Comparison of ENCODE assay signal across 18 cellular contexts in genomic region chr17:76219670-76220383, GRCh38. TPM values are rescaled to one million over a fixed set of nuclear protein-coding genes. Genes with fewer than 3 reads are reported as not detected.
DNase-seq lines count a peak whose midpoint lies in the region; ATAC-seq and TF ChIP-seq lines count a peak whose summit lies in the region.
"Had no signal": no experiment of that assay in that cellular context is flagged by ENCODE, and none has a peak within 500 bp of the region (broad histone marks: within the 10 kb centered on the region; RNA-seq: fewer than 3 reads in every experiment).

No MANE protein-coding gene starts in this region.

- POLR2A ChIA-PET in activated CD4-positive, alpha-beta memory T cell treated with anti-CD3 and anti-CD28 coated beads for 36 hours (lab: Charles Lee), result interaction anchor here (1.2 to 1.4 kb wide), 2 partner anchors 12 to 28 kb away, joined by 5 read pairs; no protein-coding TSS in a partner anchor
- POLR2A ChIA-PET in activated CD4-positive, alpha-beta memory T cell treated with anti-CD3 and anti-CD28 coated beads, Interleukin-2, amount 10 ng/mL, durations not matched to agents 7 days and 5 days (lab: Charles Lee), result interaction anchor here (0.6 to 1.8 kb wide), 4 partner anchors 14 to 266 kb away, joined by 3 to 5 read pairs (median 4); no protein-coding TSS in a partner anchor

- H3K4me1 ChIP-seq in left ventricle myocardium inferior, result no peaks in the 10 kb centered on the region

- H3K4me3 Mint-ChIP-seq in activated CD4-positive, alpha-beta memory T cell treated with anti-CD3 and anti-CD28 coated beads for 36 hours, result no peak overlapping the region
- H3K4me3 Mint-ChIP-seq in activated CD4-positive, alpha-beta memory T cell treated with anti-CD3 and anti-CD28 coated beads, Interleukin-2, amount 10 ng/mL, durations not matched to agents 7 days and 5 days, result no peak overlapping the region
- no peak overlapping the region for H3K4me3 Mint-ChIP-seq in activated T-helper 2 cell treated with anti-CD3 and anti-CD28 coated beads, Interferon-gamma antibody, Interleukin-2, Interleukin-4, amounts not matched to agents 10 μg/mL and 5 μg/mL and 100 μg/mL, durations not matched to agents 14 hours and 24 hours and 36 hours (ENCODE audit: low read depth)
- no peak overlapping the region for H3K4me3 Mint-ChIP-seq in osteocyte (ENCODE audit: unreplicated experiment)

- H3K4me1 Mint-ChIP-seq in activated CD4-positive, alpha-beta memory T cell treated with anti-CD3 and anti-CD28 coated beads for 36 hours (ENCODE audit: low read depth), result peaks cover 31% of the 10 kb centered on the region
- peaks cover 31% of the 10 kb centered on the region for H3K4me1 Mint-ChIP-seq in activated CD4-positive, alpha-beta memory T cell treated with anti-CD3 and anti-CD28 coated beads, Interleukin-2, amount 10 ng/mL, durations not matched to agents 7 days and 5 days
- peaks cover 26% of the 10 kb centered on the region for H3K4me1 Mint-ChIP-seq in activated T-helper 2 cell treated with anti-CD3 and anti-CD28 coated beads, Interferon-gamma antibody, Interleukin-2, Interleukin-4, amounts not matched to agents 10 μg/mL and 5 μg/mL and 100 μg/mL, durations not matched to agents 14 hours and 24 hours and 36 hours (ENCODE audit: low read depth)
- H3K4me1 Mint-ChIP-seq in osteocyte (ENCODE audit: unreplicated experiment), result no peaks in the 10 kb centered on the region

- H3K36me3 Mint-ChIP-seq in activated CD4-positive, alpha-beta memory T cell treated with anti-CD3 and anti-CD28 coated beads for 36 hours, result no peaks in the 10 kb centered on the region
- H3K36me3 Mint-ChIP-seq in activated CD4-positive, alpha-beta memory T cell treated with anti-CD3 and anti-CD28 coated beads, Interleukin-2, amount 10 ng/mL, durations not matched to agents 7 days and 5 days (ENCODE audit: low read depth), result peaks cover 21% of the 10 kb centered on the region
- peaks cover 20% of the 10 kb centered on the region for H3K36me3 Mint-ChIP-seq in activated T-helper 2 cell treated with anti-CD3 and anti-CD28 coated beads, Interferon-gamma antibody, Interleukin-2, Interleukin-4, amounts not matched to agents 10 μg/mL and 5 μg/mL and 100 μg/mL, durations not matched to agents 14 hours and 24 hours and 36 hours (ENCODE audit: low read depth)
- H3K36me3 Mint-ChIP-seq in osteocyte (ENCODE audit: unreplicated experiment), result no peaks in the 10 kb centered on the region

- H3K27ac Mint-ChIP-seq in activated CD4-positive, alpha-beta memory T cell treated with anti-CD3 and anti-CD28 coated beads for 36 hours, result peak overlapping the region; percentile 68
- no peak overlapping the region for H3K27ac Mint-ChIP-seq in activated CD4-positive, alpha-beta memory T cell treated with anti-CD3 and anti-CD28 coated beads, Interleukin-2, amount 10 ng/mL, durations not matched to agents 7 days and 5 days
- peak overlapping the region; percentile 6 for H3K27ac Mint-ChIP-seq in activated T-helper 2 cell treated with anti-CD3 and anti-CD28 coated beads, Interferon-gamma antibody, Interleukin-2, Interleukin-4, amounts not matched to agents 10 μg/mL and 5 μg/mL and 100 μg/mL, durations not matched to agents 14 hours and 24 hours and 36 hours
- no peak overlapping the region for H3K27ac Mint-ChIP-seq in osteocyte (ENCODE audit: unreplicated experiment)

- CTCF ChIA-PET in activated CD4-positive, alpha-beta memory T cell treated with anti-CD3 and anti-CD28 coated beads for 36 hours (lab: Charles Lee), result interaction anchor here (1.0 kb wide), 1 partner anchor 14 kb away, joined by 3 read pairs; no protein-coding TSS in a partner anchor
- CTCF ChIA-PET in activated CD4-positive, alpha-beta memory T cell treated with anti-CD3 and anti-CD28 coated beads, Interleukin-2, amount 10 ng/mL, durations not matched to agents 7 days and 5 days (lab: Charles Lee), result interaction anchor here (1.7 kb wide), 1 partner anchor 19 kb away, joined by 5 read pairs; no protein-coding TSS in a partner anchor

- TF ChIP-seq CTCF in left ventricle myocardium inferior (IDR thresholded peaks at IDR 0.05; ENCODE audit: borderline replicate concordance), result no peak
- no peak for TF ChIP-seq CTCF in osteocyte (IDR thresholded peaks at IDR 0.05)

- ATAC-seq in left cardiac atrium (no peak), GM21786 (IDR thresholded peaks at IDR 0.05; ENCODE audit: unreplicated experiment) (no peak)

- H3K27ac ChIP-seq in left ventricle myocardium inferior (replicated peaks), result peak overlapping the region; percentile 45
- H3K27ac ChIP-seq: C4-2B, RWPE1 had no signal

- H3K9me3 Mint-ChIP-seq in activated CD4-positive, alpha-beta memory T cell treated with anti-CD3 and anti-CD28 coated beads for 36 hours, result no peaks in the 10 kb centered on the region
- H3K9me3 Mint-ChIP-seq in activated CD4-positive, alpha-beta memory T cell treated with anti-CD3 and anti-CD28 coated beads, Interleukin-2, amount 10 ng/mL, durations not matched to agents 7 days and 5 days, result no peaks in the 10 kb centered on the region
- H3K9me3 Mint-ChIP-seq in activated T-helper 2 cell treated with anti-CD3 and anti-CD28 coated beads, Interferon-gamma antibody, Interleukin-2, Interleukin-4, amounts not matched to agents 10 μg/mL and 5 μg/mL and 100 μg/mL, durations not matched to agents 14 hours and 24 hours and 36 hours, result no peaks in the 10 kb centered on the region
- no peaks in the 10 kb centered on the region for H3K9me3 Mint-ChIP-seq in osteocyte (ENCODE audit: unreplicated experiment)

- intact Hi-C loops in activated CD4-positive, alpha-beta memory T cell treated with anti-CD3 and anti-CD28 coated beads for 36 hours (cut with micrococcal nuclease), result loop anchor here (2.0 kb wide), 1 partner anchor 21 kb away; no protein-coding TSS in a partner anchor
- intact Hi-C loops in left ventricle myocardium inferior (cut with micrococcal nuclease) (no loop called here), left cardiac atrium (cut with DNase I) (no loop called here)
- intact Hi-C loops in activated T-helper 2 cell treated with anti-CD3 and anti-CD28 coated beads, Interferon-gamma antibody, Interleukin-2, Interleukin-4, amounts not matched to agents 10 μg/mL and 5 μg/mL and 100 μg/mL, durations not matched to agents 14 hours and 24 hours and 36 hours (cut with micrococcal nuclease), result no loop called here

- no peaks in the 10 kb centered on the region for H3K9me3 ChIP-seq in left ventricle myocardium inferior (replicated peaks)

- DNase-seq in activated CD4-positive, alpha-beta memory T cell treated with anti-CD3 and anti-CD28 coated beads for 36 hours, result no peak
- no peak for DNase-seq in activated CD4-positive, alpha-beta memory T cell treated with anti-CD3 and anti-CD28 coated beads, Interleukin-2, amount 10 ng/mL, durations not matched to agents 7 days and 5 days
- DNase-seq in left ventricle myocardium inferior, result no peak
- no peak for DNase-seq in left cardiac atrium
- no peak for DNase-seq in activated T-helper 2 cell treated with anti-CD3 and anti-CD28 coated beads, Interferon-gamma antibody, Interleukin-2, Interleukin-4, amounts not matched to agents 10 μg/mL and 5 μg/mL and 100 μg/mL, durations not matched to agents 14 hours and 24 hours and 36 hours (ENCODE audit: low spot score)
- DNase-seq in osteocyte (ENCODE audit: extremely low spot score, unreplicated experiment), result peak; percentile 30
- DNase-seq in NCI-H1092 (lab: John Stamatoyannopoulos, UW), result no peak
- DNase-seq: DMS53, HCEC 1CT, IMR-90, NCI-H1417 treated with DMSO at 0.1 percent for 48 hours, NCI-H2081, NCI-H226, NCI-H526, OCI-M1 had no signal

- H3K27me3 ChIP-seq in left ventricle myocardium inferior (ENCODE audit: low read depth), result no peaks in the 10 kb centered on the region

- H3K4me3 ChIP-seq in left ventricle myocardium inferior, result no peak overlapping the region

- no peaks in the 10 kb centered on the region for H3K27me3 Mint-ChIP-seq in activated CD4-positive, alpha-beta memory T cell treated with anti-CD3 and anti-CD28 coated beads for 36 hours
- no peaks in the 10 kb centered on the region for H3K27me3 Mint-ChIP-seq in activated CD4-positive, alpha-beta memory T cell treated with anti-CD3 and anti-CD28 coated beads, Interleukin-2, amount 10 ng/mL, durations not matched to agents 7 days and 5 days
- no peaks in the 10 kb centered on the region for H3K27me3 Mint-ChIP-seq in activated T-helper 2 cell treated with anti-CD3 and anti-CD28 coated beads, Interferon-gamma antibody, Interleukin-2, Interleukin-4, amounts not matched to agents 10 μg/mL and 5 μg/mL and 100 μg/mL, durations not matched to agents 14 hours and 24 hours and 36 hours (ENCODE audit: low read depth)
- H3K27me3 Mint-ChIP-seq in osteocyte (ENCODE audit: unreplicated experiment), result peaks cover 20% of the 10 kb centered on the region

- no peaks in the 10 kb centered on the region for H3K36me3 ChIP-seq in left ventricle myocardium inferior

RNA-seq across cellular contexts. Expression of gene RNF157, which starts 20.5 kb away (rescaled TPM):
- 10 to 100 TPM; 25.4 to 28.0 TPM for total RNA-seq in activated CD4-positive, alpha-beta memory T cell treated with anti-CD3 and anti-CD28 coated beads for 36 hours
- total RNA-seq in activated CD4-positive, alpha-beta memory T cell treated with anti-CD3 and anti-CD28 coated beads, Interleukin-2, amount 10 ng/mL, durations not matched to agents 7 days and 5 days, result 10 to 100 TPM; 79.8 to 83.9 TPM
- total RNA-seq in left ventricle myocardium inferior (4.8 TPM), left cardiac atrium (10 to 100 TPM; 11.1 to 19.9 TPM), osteocyte (0.73 and 0.99 TPM in 2 replicates)
- total RNA-seq in activated T-helper 2 cell treated with anti-CD3 and anti-CD28 coated beads, Interferon-gamma antibody, Interleukin-2, Interleukin-4, amounts not matched to agents 10 μg/mL and 5 μg/mL and 100 μg/mL, durations not matched to agents 14 hours and 24 hours and 36 hours, result 34.3 and 34.9 TPM in 2 replicates

RNA-seq across cellular contexts. Expression of gene UBALD2, which starts 45.3 kb away (rescaled TPM):
- 100 to 1,000 TPM; 317 TPM for total RNA-seq in activated CD4-positive, alpha-beta memory T cell treated with anti-CD3 and anti-CD28 coated beads for 36 hours
- total RNA-seq in activated CD4-positive, alpha-beta memory T cell treated with anti-CD3 and anti-CD28 coated beads, Interleukin-2, amount 10 ng/mL, durations not matched to agents 7 days and 5 days, result 100 to 1,000 TPM; 524 to 546 TPM
- 26.0 TPM for total RNA-seq in left ventricle myocardium inferior
- 10 to 100 TPM; 21.3 to 30.8 TPM for total RNA-seq in left cardiac atrium
- total RNA-seq in activated T-helper 2 cell treated with anti-CD3 and anti-CD28 coated beads, Interferon-gamma antibody, Interleukin-2, Interleukin-4, amounts not matched to agents 10 μg/mL and 5 μg/mL and 100 μg/mL, durations not matched to agents 14 hours and 24 hours and 36 hours, result 204 and 212 TPM in 2 replicates
- total RNA-seq in osteocyte, result 30.1 and 32.2 TPM in 2 replicates

Comparison
In these comparisons a context has a peak if more than half of its experiments do, and no peak if none do; other contexts are left out.
1. H3K27ac Mint-ChIP-seq: peak in activated CD4-positive, alpha-beta memory T cell treated with anti-CD3 and anti-CD28 coated beads for 36 hours (single experiment) and activated T-helper 2 cell treated with anti-CD3 and anti-CD28 coated beads, Interferon-gamma antibody, Interleukin-2, Interleukin-4, amounts not matched to agents 10 μg/mL and 5 μg/mL and 100 μg/mL, durations not matched to agents 14 hours and 24 hours and 36 hours (single experiment); none in activated CD4-positive, alpha-beta memory T cell treated with anti-CD3 and anti-CD28 coated beads, Interleukin-2, amount 10 ng/mL, durations not matched to agents 7 days and 5 days (single experiment) and osteocyte (single experiment).